In genomic region chr7:118183254-118183585, GRCh38 we compare ENCODE assay signal across 8 cellular contexts. TPM values are rescaled to one million over a fixed set of nuclear protein-coding genes. Genes with fewer than 3 reads are reported as not detected.
DNase-seq lines count a peak whose midpoint lies in the region; ATAC-seq and TF ChIP-seq lines count a peak whose summit lies in the region.

No MANE protein-coding gene starts in this region.

- H3K36me3 ChIP-seq in esophagus muscularis mucosa, result peaks cover 0 to 14% (median 3%) of the 10 kb centered on the region in 4 donors
- H3K36me3 ChIP-seq in parathyroid adenoma (ENCODE audit: control insufficient read depth, insufficient read depth, low read length), result no peaks in the 10 kb centered on the region

- intact Hi-C loops in esophagus muscularis mucosa (cut with DNase I), result loop anchor here (10.0 kb wide), 1 partner anchor 308 kb away; the partner anchor contains the start of gene CTTNBP2

- H3K4me3 ChIP-seq in GM12865 (ENCODE audit: low read depth, low read length) (peak overlapping the region; percentile 92), esophagus muscularis mucosa (peak overlapping the region; percentile 84 to 97 (median 91)), parathyroid adenoma (ENCODE audit: low read depth, low read length) (peak overlapping the region; percentile 87)

- TF ChIP-seq EP300 in esophagus muscularis mucosa (IDR thresholded peaks at IDR 0.05), result no peak

- WGBS in esophagus muscularis mucosa, result 6% methylated on average over 7 of the region's 7 CpGs

- H3K27ac ChIP-seq in esophagus muscularis mucosa (replicated peaks in 1 of 4) (peak overlapping the region; percentile 92 to 96 (median 95)), parathyroid adenoma (peak overlapping the region; percentile 81)

- peak overlapping the region; percentile 87 for H2AFZ ChIP-seq in parathyroid adenoma

- TF ChIP-seq CTCF in GM12865 (IDR thresholded peaks at IDR 0.05; ENCODE audit: insufficient read depth, low read depth, low read length, missing control alignments) (no peak), esophagus muscularis mucosa (IDR thresholded peaks at IDR 0.05) (no peak), parathyroid adenoma (IDR thresholded peaks at IDR 0.05) (no peak)

- ATAC-seq in SK-N-SH treated with all-trans-retinoic acid at 6 μM for 48 hours (peak; percentile 5; the same call in 1 of the 3 replicates), GM18520 (IDR thresholded peaks at IDR 0.05; ENCODE audit: unreplicated experiment) (no peak), HG02763 (IDR thresholded peaks at IDR 0.05; ENCODE audit: unreplicated experiment) (no peak)

- TF ChIP-seq POLR2A in esophagus muscularis mucosa (IDR thresholded peaks at IDR 0.05; ENCODE audit: low read depth), result no peak

- H3K9ac ChIP-seq in parathyroid adenoma, result peak overlapping the region; percentile 38

- H3K27me3 ChIP-seq in esophagus muscularis mucosa, result no peaks in the 10 kb centered on the region
- no peaks in the 10 kb centered on the region for H3K27me3 ChIP-seq in parathyroid adenoma (ENCODE audit: control insufficient read depth, insufficient read depth, low read length)

- H3K4me1 ChIP-seq in esophagus muscularis mucosa, result peaks cover 24 to 33% (median 31%) of the 10 kb centered on the region in 4 donors
- H3K4me1 ChIP-seq in parathyroid adenoma, result no peaks in the 10 kb centered on the region

- no peaks in the 10 kb centered on the region for H3K79me2 ChIP-seq in parathyroid adenoma

- peak overlapping the region; percentile 67 for H3K4me2 ChIP-seq in parathyroid adenoma (ENCODE audit: low read length)

- H3K9me3 ChIP-seq in esophagus muscularis mucosa, result no peaks in the 10 kb centered on the region
- H3K9me3 ChIP-seq in parathyroid adenoma (ENCODE audit: control insufficient read depth, low read length), result no peaks in the 10 kb centered on the region

- DNase-seq in A172 (ENCODE audit: low spot score), result peak; percentile 35
- DNase-seq in GM12865 (ENCODE audit: low read depth), result peak; percentile 28
- DNase-seq in esophagus muscularis mucosa (ENCODE audit: extremely low spot score), result no peak
- no peak for DNase-seq in D341Med (ENCODE audit: low spot score)

TF ChIP-seq in SK-N-SH treated with all-trans-retinoic acid at 6 μM for 48 hours, 23 proteins besides CTCF, POLR2A, EP300 and RAD21:
- TF ChIP-seq PPARA (CRISPR knock-in tag; IDR thresholded peaks at IDR 0.05; ENCODE audit: borderline replicate concordance), result no peak
TF ChIP-seq in SK-N-SH treated with all-trans-retinoic acid at 6 μM for 48 hours: peak in this region for 0.

RNA-seq across cellular contexts. Expression of gene LSM8, which starts 0.7 kb away (rescaled TPM):
- 103 TPM in 2 replicates for total RNA-seq in A172 (2014; rRNA removed; shearing (Covaris generic))
- 10 to 100 TPM; 22.1 to 28.1 (median 26.3) TPM for total RNA-seq in esophagus muscularis mucosa

RNA-seq across cellular contexts. Expression of gene ANKRD7, which starts 41.3 kb away (rescaled TPM):
- total RNA-seq in A172 (2014; rRNA removed; shearing (Covaris generic)), result 3.2 and 3.8 TPM in 2 replicates
- 1 to 10 TPM in 1 of 4 donors, under 1 TPM in 3; 0.57 to 1.2 (median 0.90) TPM for total RNA-seq in esophagus muscularis mucosa

Comparison
In these comparisons a context has a peak if more than half of its experiments do, and no peak if none do; other contexts are left out.
1. DNase-seq: peak in A172 (single experiment) and GM12865 (single experiment); none in esophagus muscularis mucosa (single experiment) and D341Med (single experiment).
2. Peak in every context shown above with its lines, with median percentiles within 50 percentile points of each other: H3K4me3 ChIP-seq.